1 cellular context compared by ENCODE assay signal in genomic region chr2:216636570-216637450, GRCh38.
TF ChIP-seq lines count a peak whose summit lies in the region.

No MANE protein-coding gene starts in this region.

TF ChIP-seq in HepG2, 621 proteins besides CTCF, POLR2A, EP300 and RAD21 (continued from another document and continues in another):
- TF ChIP-seq ZBTB14 (CRISPR knock-in tag; IDR thresholded peaks at IDR 0.05) (no peak), SPEN (CRISPR knock-in tag; IDR thresholded peaks at IDR 0.05; ENCODE audit: low read depth) (no peak), ZNF713 (CRISPR knock-in tag; IDR thresholded peaks at IDR 0.05) (no peak), ZSCAN9 (CRISPR knock-in tag; IDR thresholded peaks at IDR 0.05; ENCODE audit: borderline replicate concordance) (no peak), PCBP2 (optimal IDR thresholded peaks at IDR 0.05; ENCODE audit: low read depth, low read length, poor library complexity, severe bottlenecking) (no peak), ZFY (CRISPR knock-in tag; IDR thresholded peaks at IDR 0.05) (no peak), YEATS2 (CRISPR knock-in tag; IDR thresholded peaks at IDR 0.05; ENCODE audit: borderline replicate concordance) (no peak), ZNF580 (CRISPR knock-in tag; IDR thresholded peaks at IDR 0.05; ENCODE audit: borderline replicate concordance, low read depth) (no peak), EHMT2 (IDR thresholded peaks at IDR 0.05; ENCODE audit: borderline replicate concordance, low read depth, low read length) (no peak), ZNF839 (CRISPR knock-in tag; IDR thresholded peaks at IDR 0.05; ENCODE audit: borderline replicate concordance) (no peak), ZSCAN31 (CRISPR knock-in tag; IDR thresholded peaks at IDR 0.05; ENCODE audit: low read depth) (no peak), ATAD3A (CRISPR knock-in tag; IDR thresholded peaks at IDR 0.05) (no peak), ZBTB43 (CRISPR knock-in tag; conservative IDR thresholded peaks at IDR 0.05) (no peak), REST (IDR thresholded peaks at IDR 0.05; ENCODE audit: borderline replicate concordance in 1 of 2, low read depth in 1 of 2, low read length in 2 of 2) (no peak), ZNF766 (CRISPR knock-in tag; IDR thresholded peaks at IDR 0.05; ENCODE audit: borderline replicate concordance) (no peak), ZNF318 (CRISPR knock-in tag; IDR thresholded peaks at IDR 0.05) (no peak), ZNF710 (CRISPR knock-in tag; IDR thresholded peaks at IDR 0.05; ENCODE audit: borderline replicate concordance) (no peak), ZNF550 (CRISPR knock-in tag; IDR thresholded peaks at IDR 0.05; ENCODE audit: borderline replicate concordance) (no peak), ZNF513 (CRISPR knock-in tag; conservative IDR thresholded peaks at IDR 0.05) (no peak), ZSCAN12 (CRISPR knock-in tag; IDR thresholded peaks at IDR 0.05) (no peak), CENPX (CRISPR knock-in tag; IDR thresholded peaks at IDR 0.05) (no peak), ZNF746 (CRISPR knock-in tag; IDR thresholded peaks at IDR 0.05) (no peak), RFX5 (IDR thresholded peaks at IDR 0.05; ENCODE audit: low read depth, low read length) (peak; percentile 36; the same call in 1 of the 2 replicates), ZNF768 (CRISPR knock-in tag; IDR thresholded peaks at IDR 0.05) (no peak), MYC (CRISPR knock-in tag; IDR thresholded peaks at IDR 0.05; ENCODE audit: borderline replicate concordance) (no peak), MLLT10 (CRISPR knock-in tag; IDR thresholded peaks at IDR 0.05) (no peak), ZBTB7B (CRISPR knock-in tag; IDR thresholded peaks at IDR 0.05) (peak; percentile 66), AKNA (CRISPR knock-in tag; IDR thresholded peaks at IDR 0.05; ENCODE audit: borderline replicate concordance) (no peak), POGZ (CRISPR knock-in tag; IDR thresholded peaks at IDR 0.05) (no peak), ZNF230 (CRISPR knock-in tag; IDR thresholded peaks at IDR 0.05) (no peak), GATAD2A (CRISPR knock-in tag; IDR thresholded peaks at IDR 0.05) (peak; percentile 38; the same call in 1 of the 2 replicates), TAF15 (IDR thresholded peaks at IDR 0.05; ENCODE audit: low read depth, low read length, poor library complexity, severe bottlenecking) (no peak)
